ENCODE assay signal across 20 cellular contexts in genomic region chr3:122387709-122388108, GRCh38.
"Had no signal": no experiment of that assay in that cellular context is flagged by ENCODE, and none has a peak within 500 bp of the region (broad histone marks: within the 10 kb centered on the region; RNA-seq: fewer than 3 reads in every experiment).

No MANE protein-coding gene starts in this region.

- H3K4me2 ChIP-seq: neural progenitor cell had no signal

- H3K4me3 Mint-ChIP-seq: activated naive CD8-positive, alpha-beta T cell treated with anti-CD3 and anti-CD28 coated beads, Interleukin-2, amount 10 ng/mL, durations not matched to agents 7 days and 5 days; naive thymus-derived CD4-positive, alpha-beta T cell; neural progenitor cell had no signal

- H3K27ac ChIP-seq: dorsolateral prefrontal cortex, epithelial cell of prostate, neural progenitor cell, ovary, psoas muscle, skin epidermis, stomach, testis, upper lobe of left lung had no signal

- H2AFZ ChIP-seq: neural progenitor cell had no signal

- H3K27ac Mint-ChIP-seq: activated naive CD8-positive, alpha-beta T cell treated with anti-CD3 and anti-CD28 coated beads, Interleukin-2, amount 10 ng/mL, durations not matched to agents 7 days and 5 days; activated T-cell treated with anti-CD3 and anti-CD28 coated beads, Interleukin-2, amount 50 U/mL, for 72 hours; neural progenitor cell had no signal

- H3K9me3 ChIP-seq: body of pancreas, ovary, psoas muscle, stomach, testis, upper lobe of left lung had no signal

- H3K27me3 ChIP-seq: body of pancreas, dorsolateral prefrontal cortex, neural progenitor cell, ovary, stomach, testis, upper lobe of left lung had no signal

- ATAC-seq: activated T-cell treated with anti-CD3 and anti-CD28 coated beads, Interleukin-2, amount 50 U/mL, for 72 hours; body of pancreas; left cardiac atrium; naive thymus-derived CD4-positive, alpha-beta T cell; psoas muscle; right cardiac atrium had no signal

- H3K27me3 Mint-ChIP-seq: activated naive CD8-positive, alpha-beta T cell treated with anti-CD3 and anti-CD28 coated beads, Interleukin-2, amount 10 ng/mL, durations not matched to agents 7 days and 5 days; naive thymus-derived CD4-positive, alpha-beta T cell had no signal

- H3K4me3 ChIP-seq: body of pancreas, dorsolateral prefrontal cortex, neural progenitor cell, ovary, psoas muscle, skin epidermis, stomach, testis, upper lobe of left lung had no signal

- H3K36me3 ChIP-seq: neural progenitor cell, ovary, upper lobe of left lung had no signal

- H3K9ac ChIP-seq: neural progenitor cell had no signal

- DNase-seq: activated CD4-positive, alpha-beta T cell treated with anti-CD3 and anti-CD28 coated beads, Interleukin-2, amount 50 U/mL, for 1 hour; activated gamma-delta T cell treated with Interleukin-2 at 50 U/mL for 16 hours; activated naive CD8-positive, alpha-beta T cell treated with anti-CD3 and anti-CD28 coated beads, Interleukin-2, amount 10 ng/mL, durations not matched to agents 7 days and 5 days; activated T-cell treated with anti-CD3 and anti-CD28 coated beads, Interleukin-2, amount 50 U/mL, for 72 hours; body of pancreas; dorsolateral prefrontal cortex; foreskin fibroblast; left cardiac atrium; mesenchymal stem cell; naive thymus-derived CD4-positive, alpha-beta T cell; ovary; psoas muscle; right cardiac atrium; stomach; T-helper 9 cell; testis; upper lobe of left lung had no signal

- H3K9me3 Mint-ChIP-seq: activated naive CD8-positive, alpha-beta T cell treated with anti-CD3 and anti-CD28 coated beads, Interleukin-2, amount 10 ng/mL, durations not matched to agents 7 days and 5 days; activated T-cell treated with anti-CD3 and anti-CD28 coated beads, Interleukin-2, amount 50 U/mL, for 72 hours; naive thymus-derived CD4-positive, alpha-beta T cell; neural progenitor cell had no signal
